In genomic region chr2:98252394-98252793, GRCh38 we compare ENCODE assay signal across 25 cellular contexts.
DNase-seq lines count a peak whose midpoint lies in the region; ATAC-seq, FAIRE-seq and TF ChIP-seq lines count a peak whose summit lies in the region.
"Had no signal": no experiment of that assay in that cellular context is flagged by ENCODE, and none has a peak within 500 bp of the region (broad histone marks: within the 10 kb centered on the region; RNA-seq: fewer than 3 reads in every experiment).

No MANE protein-coding gene starts in this region.

- peaks cover 24% of the 10 kb centered on the region for H3K27me3 Mint-ChIP-seq in T-helper 17 cell
- H3K27me3 Mint-ChIP-seq in naive thymus-derived CD4-positive, alpha-beta T cell, result peaks cover 7 to 26% (median 23%) of the 10 kb centered on the region in 5 donors

- no peak overlapping the region for H3K4me3 ChIP-seq in naive thymus-derived CD4-positive, alpha-beta T cell (ENCODE audit: low read length)
- H3K4me3 ChIP-seq in ascending aorta, result no peak overlapping the region
- H3K4me3 ChIP-seq: lung, skin epidermis, vagina had no signal

- H3K4me3 Mint-ChIP-seq in T-helper 17 cell, result no peak overlapping the region
- H3K4me3 Mint-ChIP-seq in naive thymus-derived CD4-positive, alpha-beta T cell, result no peak overlapping the region
- H3K4me3 Mint-ChIP-seq: activated naive CD8-positive, alpha-beta T cell treated with anti-CD3 and anti-CD28 coated beads, Interleukin-2, amount 10 ng/mL, durations not matched to agents 7 days and 5 days; CD4-positive, alpha-beta memory T cell; T-helper 1 cell treated with Interleukin-12 subunit alpha and Interleukin-12 subunit beta and Interleukin-4 antibody, amounts not matched to agents 30 μg/mL and 1 μg/mL, for 36 hours had no signal

- no peaks in the 10 kb centered on the region for H3K4me1 ChIP-seq in naive thymus-derived CD4-positive, alpha-beta T cell (ENCODE audit: control insufficient read depth in 2 of 2, insufficient read depth in 2 of 2, low read length in 2 of 2)
- peaks cover 0 to 3% of the 10 kb centered on the region in 2 donors for H3K4me1 ChIP-seq in ascending aorta
- H3K4me1 ChIP-seq: vagina had no signal

- no peak for TF ChIP-seq POLR2A in GM12891 (IDR thresholded peaks at IDR 0.05; ENCODE audit: low read depth, low read length)

- CTCF ChIA-PET in naive thymus-derived CD4-positive, alpha-beta T cell (lab: Charles Lee), result no interaction called here

- peaks cover 0 to 22% (median 12%) of the 10 kb centered on the region in 11 donors for H3K9me3 Mint-ChIP-seq in naive thymus-derived CD4-positive, alpha-beta T cell

- TF ChIP-seq CTCF in ascending aorta (IDR thresholded peaks at IDR 0.05), result no peak

- POLR2A ChIA-PET in naive thymus-derived CD4-positive, alpha-beta T cell (lab: Charles Lee), result no interaction called here

- no peak overlapping the region for H3K27ac ChIP-seq in naive thymus-derived CD4-positive, alpha-beta T cell (ENCODE audit: low read depth, low read length)
- no peak overlapping the region for H3K27ac ChIP-seq in ascending aorta
- H3K27ac ChIP-seq: HL-60, skin epidermis, vagina had no signal

- H3K36me3 ChIP-seq in naive thymus-derived CD4-positive, alpha-beta T cell (ENCODE audit: control insufficient read depth in 2 of 3, insufficient read depth in 3 of 3, low read length in 3 of 3), result no peaks in the 10 kb centered on the region
- H3K36me3 ChIP-seq in ascending aorta, result no peaks in the 10 kb centered on the region
- H3K36me3 ChIP-seq: vagina had no signal

- DNase-seq in GM12891 (ENCODE audit: insufficient read length, low spot score) (no peak), MV-4-11 (lab: John Stamatoyannopoulos, UW) (peak; percentile 92), T-helper 17 cell (no peak), ascending aorta (ENCODE audit: low spot score in 2 of 2) (no peak), GM03348 (ENCODE audit: low spot score) (no peak)
- DNase-seq in naive thymus-derived CD4-positive, alpha-beta T cell, result no peak
- no peak for DNase-seq in activated CD4-positive, CD25-positive, alpha-beta regulatory T cell (lab: John Stamatoyannopoulos, UW)
- DNase-seq: activated CD4-positive, alpha-beta T cell treated with anti-CD3 and anti-CD28 coated beads, Interleukin-2, amount 50 U/mL, for 48 hours; activated CD8-positive, alpha-beta memory T cell treated with anti-CD3 and anti-CD28 coated beads, Interleukin-2, amount 50 U/mL, for 48 hours; activated naive CD8-positive, alpha-beta T cell treated with anti-CD3 and anti-CD28 coated beads, Interleukin-2, amount 10 ng/mL, durations not matched to agents 7 days and 5 days; CD4-positive, alpha-beta memory T cell; DMS53; erythroblast; foreskin melanocyte; islet precursor cell; NCI-H1694; NCI-H748 treated with DMSO at 0.1 percent for 48 hours; occipital lobe; SHP77 treated with DMSO at 0.1 percent for 48 hours; stimulated activated CD4-positive, alpha-beta T cell treated with anti-CD3 and anti-CD28 coated beads, Interleukin-1b, Interleukin-23, amount 100 ng/mL, for 48 hours had no signal

- no peak overlapping the region for H3K27ac Mint-ChIP-seq in T-helper 17 cell
- no peak overlapping the region for H3K27ac Mint-ChIP-seq in naive thymus-derived CD4-positive, alpha-beta T cell
- H3K27ac Mint-ChIP-seq: activated naive CD8-positive, alpha-beta T cell treated with anti-CD3 and anti-CD28 coated beads, Interleukin-2, amount 10 ng/mL, durations not matched to agents 7 days and 5 days; CD4-positive, alpha-beta memory T cell; T-helper 1 cell treated with Interleukin-12 subunit alpha and Interleukin-12 subunit beta and Interleukin-4 antibody, amounts not matched to agents 30 μg/mL and 1 μg/mL, for 36 hours had no signal

- no peaks in the 10 kb centered on the region for H3K27me3 ChIP-seq in naive thymus-derived CD4-positive, alpha-beta T cell (ENCODE audit: control insufficient read depth in 2 of 2, insufficient read depth in 2 of 2, low read length in 2 of 2)
- no peaks in the 10 kb centered on the region for H3K27me3 ChIP-seq in ascending aorta
- H3K27me3 ChIP-seq: vagina had no signal

- FAIRE-seq in GM12891 (lab: Jason Lieb, UNC), result peak; percentile 26

- no peaks in the 10 kb centered on the region for H3K9me3 ChIP-seq in T-helper 17 cell (ENCODE audit: control insufficient read depth, low read length, poor library complexity, severe bottlenecking)
- H3K9me3 ChIP-seq in naive thymus-derived CD4-positive, alpha-beta T cell (ENCODE audit: control insufficient read depth in 2 of 3, low read length in 3 of 3), result no peaks in the 10 kb centered on the region
- H3K9me3 ChIP-seq in ascending aorta, result peaks cover 0 to 8% of the 10 kb centered on the region in 2 donors
- H3K9me3 ChIP-seq: vagina had no signal

- intact Hi-C loops in naive thymus-derived CD4-positive, alpha-beta T cell (cut with micrococcal nuclease), result no loop called here
- intact Hi-C loops in ascending aorta (cut with DNase I), result no loop called here

- peak; percentile 30 for ATAC-seq in T-helper 17 cell
- ATAC-seq in naive thymus-derived CD4-positive, alpha-beta T cell, result peak; percentile 65

- no peaks in the 10 kb centered on the region for H3K36me3 Mint-ChIP-seq in T-helper 17 cell (ENCODE audit: low read depth)
- H3K36me3 Mint-ChIP-seq in naive thymus-derived CD4-positive, alpha-beta T cell, result peaks cover 0 to 13% (median 6%) of the 10 kb centered on the region in 5 donors
- H3K36me3 Mint-ChIP-seq: CD4-positive, alpha-beta memory T cell had no signal

- H3K4me1 Mint-ChIP-seq in T-helper 17 cell, result no peaks in the 10 kb centered on the region
- no peaks in the 10 kb centered on the region for H3K4me1 Mint-ChIP-seq in naive thymus-derived CD4-positive, alpha-beta T cell
- H3K4me1 Mint-ChIP-seq: activated naive CD8-positive, alpha-beta T cell treated with anti-CD3 and anti-CD28 coated beads, Interleukin-2, amount 10 ng/mL, durations not matched to agents 7 days and 5 days; CD4-positive, alpha-beta memory T cell had no signal

TF ChIP-seq in GM12891, 5 proteins besides CTCF, POLR2A, EP300 and RAD21:
- TF ChIP-seq SPI1 (IDR thresholded peaks at IDR 0.05; ENCODE audit: low read depth, low read length) (peak; percentile 29; the same call in 1 of the 2 replicates), POLR2AphosphoS5 (IDR thresholded peaks at IDR 0.05; ENCODE audit: low read depth, low read length) (no peak), PAX5 (IDR thresholded peaks at IDR 0.05; ENCODE audit: insufficient read depth, low read length, severe bottlenecking) (no peak), POU2F2 (IDR thresholded peaks at IDR 0.05; ENCODE audit: low read depth, low read length) (no peak), TAF1 (IDR thresholded peaks at IDR 0.05; ENCODE audit: low read depth, low read length) (no peak)
TF ChIP-seq in GM12891: peak in this region for 1.
